In the genomic region with DNA sequence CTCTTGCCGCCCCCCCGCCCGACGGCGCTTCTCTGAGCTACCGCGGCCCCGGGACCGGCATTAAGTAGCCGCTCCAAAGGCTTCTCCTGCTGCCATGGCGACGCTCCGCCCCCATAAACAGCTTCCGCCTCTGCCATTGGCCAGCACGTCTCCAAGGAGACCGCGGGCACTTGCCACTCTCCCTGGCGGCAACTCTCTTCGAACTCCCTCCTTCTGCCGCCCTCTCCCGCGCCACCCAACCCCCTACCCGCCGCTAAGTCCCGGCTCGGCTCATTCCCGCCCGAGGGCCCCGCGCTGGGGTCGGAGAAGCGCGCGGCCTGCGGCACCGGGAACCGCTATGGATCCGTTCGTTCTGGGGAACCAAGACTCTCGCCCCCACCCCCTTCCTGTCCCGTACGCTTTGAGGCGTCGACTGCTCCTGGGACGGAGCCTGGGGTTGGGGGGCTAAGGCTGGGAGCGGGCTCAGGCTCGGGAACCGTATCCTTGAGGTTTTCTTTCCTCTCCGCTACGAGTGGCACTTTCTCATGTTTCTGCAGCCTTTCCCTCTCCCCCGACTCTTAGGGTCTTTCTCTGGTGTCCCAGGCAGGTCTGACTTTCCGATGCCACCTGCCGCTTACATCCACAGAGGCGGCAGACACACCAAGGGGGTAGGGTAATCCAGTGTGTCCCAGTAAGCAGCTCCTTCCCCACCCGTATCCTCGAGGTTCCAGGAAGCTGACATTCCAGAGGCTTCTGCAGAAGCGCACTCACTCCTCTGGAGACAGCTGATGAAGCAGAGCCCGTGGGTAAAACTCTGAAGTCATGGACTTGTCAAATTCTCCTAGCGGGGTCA, we compare ENCODE assay signal across 8 cellular contexts. TPM values are rescaled to one million over a fixed set of nuclear protein-coding genes. Genes with fewer than 3 reads are reported as not detected.
DNase-seq lines count a peak whose midpoint lies in the region; ATAC-seq lines count a peak whose summit lies in the region.

A gene with protein sequence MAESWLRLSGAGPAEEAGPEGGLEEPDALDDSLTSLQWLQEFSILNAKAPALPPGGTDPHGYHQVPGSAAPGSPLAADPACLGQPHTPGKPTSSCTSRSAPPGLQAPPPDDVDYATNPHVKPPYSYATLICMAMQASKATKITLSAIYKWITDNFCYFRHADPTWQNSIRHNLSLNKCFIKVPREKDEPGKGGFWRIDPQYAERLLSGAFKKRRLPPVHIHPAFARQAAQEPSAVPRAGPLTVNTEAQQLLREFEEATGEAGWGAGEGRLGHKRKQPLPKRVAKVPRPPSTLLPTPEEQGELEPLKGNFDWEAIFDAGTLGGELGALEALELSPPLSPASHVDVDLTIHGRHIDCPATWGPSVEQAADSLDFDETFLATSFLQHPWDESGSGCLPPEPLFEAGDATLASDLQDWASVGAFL (minus strand): TSS at position 34 of the 832 bp plus-strand sequence. CDS start 850 bp downstream, outside the sequence.

- peak within 1 kb of the TSS; percentile 70 for H3K4me3 ChIP-seq in ACC112 (ENCODE audit: low read depth, low read length)

- H3K79me2 ChIP-seq in ACC112 (ENCODE audit: control insufficient read depth, insufficient read depth, low read length, unreplicated experiment), result no peaks in the 10 kb centered on the region

- peak; percentile 22 for DNase-seq in HS-27A (ENCODE audit: low read depth)
- peak; percentile 85 for DNase-seq in NCI-H82 treated with DMSO at 0.1 percent for 48 hours (lab: John Stamatoyannopoulos, UW; ENCODE audit: unreplicated experiment)
- peak; percentile 94 for DNase-seq in activated CD8-positive, alpha-beta T cell treated with anti-CD3 and anti-CD28 coated beads, Interleukin-2, amount 10 ng/mL, durations not matched to agents 7 days and 5 days
- peak; percentile 89 for DNase-seq in effector CD8-positive, alpha-beta T cell (lab: John Stamatoyannopoulos, UW)
- peak; percentile 95 for DNase-seq in medulla oblongata (ENCODE audit: extremely low spot score)
- peak; percentile 72 to 85 (median 84) for DNase-seq in stimulated activated CD4-positive, alpha-beta T cell treated with anti-CD3 and anti-CD28 coated beads, TNF-alpha, amount 100 ng/mL, for 1 hour (ENCODE audit: low read depth in 3 of 3, low spot score in 1 of 3)

- H3K4me1 ChIP-seq in ACC112 (ENCODE audit: control insufficient read depth, insufficient read depth, low read length, unreplicated experiment), result no peaks in the 10 kb centered on the region

- peaks cover 57% of the 10 kb centered on the region for H3K27me3 ChIP-seq in ACC112 (ENCODE audit: insufficient read depth, low read length)

- peak; percentile 68 for ATAC-seq in GM18909 (IDR thresholded peaks at IDR 0.05; ENCODE audit: poor library complexity, unreplicated experiment)
- ATAC-seq in activated CD8-positive, alpha-beta T cell treated with anti-CD3 and anti-CD28 coated beads, Interleukin-2, amount 10 ng/mL, durations not matched to agents 7 days and 5 days, result peak; percentile 55

- H3K36me3 ChIP-seq in ACC112 (ENCODE audit: insufficient read depth, low read length), result no peaks in the 10 kb centered on the region

- peaks cover 38% of the 10 kb centered on the region for H3K36me3 Mint-ChIP-seq in activated CD8-positive, alpha-beta T cell treated with anti-CD3 and anti-CD28 coated beads, Interleukin-2, amount 10 ng/mL, durations not matched to agents 7 days and 5 days (ENCODE audit: low read depth)

- no peak within 1 kb of the TSS for H3K27ac ChIP-seq in ACC112 (ENCODE audit: low read depth, low read length)

- peak within 1 kb of the TSS; percentile 97 for H3K27ac Mint-ChIP-seq in activated CD8-positive, alpha-beta T cell treated with anti-CD3 and anti-CD28 coated beads, Interleukin-2, amount 10 ng/mL, durations not matched to agents 7 days and 5 days

- H3K4me1 Mint-ChIP-seq in activated CD8-positive, alpha-beta T cell treated with anti-CD3 and anti-CD28 coated beads, Interleukin-2, amount 10 ng/mL, durations not matched to agents 7 days and 5 days (ENCODE audit: low read depth), result peaks cover 72% of the 10 kb centered on the region

- no peaks in the 10 kb centered on the region for H3K27me3 Mint-ChIP-seq in activated CD8-positive, alpha-beta T cell treated with anti-CD3 and anti-CD28 coated beads, Interleukin-2, amount 10 ng/mL, durations not matched to agents 7 days and 5 days (ENCODE audit: low read depth)

- POLR2A ChIA-PET in activated CD8-positive, alpha-beta T cell treated with anti-CD3 and anti-CD28 coated beads, Interleukin-2, amount 10 ng/mL, durations not matched to agents 7 days and 5 days (lab: Charles Lee), result interaction anchor here (0.6 to 8.1 kb wide), 15 partner anchors 8 to 130 kb away, joined by 3 to 100 read pairs (median 4); a partner anchor contains a TSS

- H2AFZ ChIP-seq in ACC112 (ENCODE audit: low read length, unreplicated experiment), result peak within 1 kb of the TSS; percentile 52

- peak within 1 kb of the TSS; percentile 76 for H3K4me3 Mint-ChIP-seq in activated CD8-positive, alpha-beta T cell treated with anti-CD3 and anti-CD28 coated beads, Interleukin-2, amount 10 ng/mL, durations not matched to agents 7 days and 5 days

- H3K9me3 Mint-ChIP-seq in activated CD8-positive, alpha-beta T cell treated with anti-CD3 and anti-CD28 coated beads, Interleukin-2, amount 10 ng/mL, durations not matched to agents 7 days and 5 days (ENCODE audit: insufficient read depth), result no peaks in the 10 kb centered on the region

- CTCF ChIA-PET in activated CD8-positive, alpha-beta T cell treated with anti-CD3 and anti-CD28 coated beads, Interleukin-2, amount 10 ng/mL, durations not matched to agents 7 days and 5 days (lab: Charles Lee), result interaction anchor here (0.7 to 8.2 kb wide), 6 partner anchors 8 to 138 kb away, joined by 3 to 106 read pairs (median 24); no protein-coding TSS in a partner anchor

RNA-seq across cellular contexts. Expression of the gene that starts here (rescaled TPM):
- total RNA-seq in activated CD8-positive, alpha-beta T cell treated with anti-CD3 and anti-CD28 coated beads, Interleukin-2, amount 10 ng/mL, durations not matched to agents 7 days and 5 days, result 1 to 10 TPM; 8.7 to 9.1 TPM

Comparison
In these comparisons a context has a peak if more than half of its experiments do, and no peak if none do; other contexts are left out.
1. DNase-seq: peak in every context shown above with its lines; median percentile 95 in medulla oblongata; 94 in activated CD8-positive, alpha-beta T cell treated with anti-CD3 and anti-CD28 coated beads, Interleukin-2, amount 10 ng/mL, durations not matched to agents 7 days and 5 days; 89 in effector CD8-positive, alpha-beta T cell; 85 in NCI-H82 treated with DMSO at 0.1 percent for 48 hours; 84 in stimulated activated CD4-positive, alpha-beta T cell treated with anti-CD3 and anti-CD28 coated beads, TNF-alpha, amount 100 ng/mL, for 1 hour; 22 in HS-27A.